ENCODE assay signal across 8 cellular contexts in genomic region chr12:109995703-109996482, GRCh38. TPM values are rescaled to one million over a fixed set of nuclear protein-coding genes. Genes with fewer than 3 reads are reported as not detected.
DNase-seq lines count a peak whose midpoint lies in the region; ATAC-seq, FAIRE-seq and TF ChIP-seq lines count a peak whose summit lies in the region.

TSS of gene GIT2 (minus strand) at chr12:109996368. CDS start at chr12:109996224, 144 bp downstream.

- ATAC-seq in HG03439 (IDR thresholded peaks at IDR 0.05; ENCODE audit: unreplicated experiment), result peak; percentile 59

- H3K36me3 ChIP-seq in kidney (ENCODE audit: control insufficient read depth in 1 of 2, insufficient read depth in 2 of 2, low read length in 2 of 2), result peaks cover 0 to 5% of the 10 kb centered on the region in 2 donors

- FAIRE-seq in kidney (lab: Jason Lieb, UNC), result no peak

- intact Hi-C loops in kidney (cut with DNase I), result no loop called here

- no peaks in the 10 kb centered on the region for H3K9me3 ChIP-seq in kidney (ENCODE audit: control insufficient read depth in 1 of 2, low read length in 2 of 2)

- peak within 1 kb of the TSS; percentile 89 for H3K4me3 ChIP-seq in AG10803 (ENCODE audit: low read length)
- peak within 1 kb of the TSS; percentile 55 to 88 for H3K4me3 ChIP-seq in kidney (ENCODE audit: low read length in 2 of 2)

- H3K27ac ChIP-seq in kidney (ENCODE audit: low read depth in 2 of 2, low read length in 2 of 2), result peak within 1 kb of the TSS; percentile 43 to 56

- DNase-seq in AG10803 (ENCODE audit: low read depth) (peak; percentile 88), GM19238 (ENCODE audit: insufficient read length, low spot score) (peak; percentile 92), NCI-H510A treated with DMSO at 0.1 percent for 48 hours (lab: John Stamatoyannopoulos, UW) (peak; percentile 78), cerebellum (ENCODE audit: low spot score) (peak; percentile 93), kidney (peak; percentile 98)
- peak; percentile 86 to 88 for DNase-seq in activated CD4-positive, alpha-beta T cell treated with anti-CD3 and anti-CD28 coated beads for 24 hours (ENCODE audit: low read depth in 2 of 2)
- peak; percentile 86 to 88 for DNase-seq in stimulated activated CD4-positive, alpha-beta T cell treated with anti-CD3 and anti-CD28 coated beads, Interleukin-15, amount 100 ng/mL, for 1 hour (ENCODE audit: low read depth in 1 of 2, low spot score in 1 of 2)

- H3K4me1 ChIP-seq in kidney (ENCODE audit: control insufficient read depth in 1 of 2, insufficient read depth in 1 of 2, low read depth in 1 of 2, low read length in 2 of 2), result peaks cover 7 to 18% of the 10 kb centered on the region in 2 donors

- TF ChIP-seq CTCF in AG10803 (conservative IDR thresholded peaks at IDR 0.05; ENCODE audit: low read length) (no peak), kidney (IDR thresholded peaks at IDR 0.05; ENCODE audit: borderline replicate concordance, extremely low read depth, insufficient read depth) (peak; percentile 8)

- H3K9ac ChIP-seq in kidney (ENCODE audit: low read length in 2 of 2), result peak within 1 kb of the TSS; percentile 57 to 88

RNA-seq across cellular contexts. Expression of gene GIT2, which starts in this region (rescaled TPM):
- total RNA-seq in cerebellum (63.5 TPM), kidney (46.2 TPM)
- 10.4 TPM for polyA plus RNA-seq in kidney (ENCODE audit: insufficient read depth, low read depth, low replicate concordance)

Comparison
In these comparisons a context has a peak if more than half of its experiments do, and no peak if none do; other contexts are left out.
1. Peak in every context shown above with its lines: DNase-seq, ATAC-seq, H3K4me3 ChIP-seq and H3K27ac ChIP-seq.